1 cellular context compared by ENCODE assay signal in the genomic region with DNA sequence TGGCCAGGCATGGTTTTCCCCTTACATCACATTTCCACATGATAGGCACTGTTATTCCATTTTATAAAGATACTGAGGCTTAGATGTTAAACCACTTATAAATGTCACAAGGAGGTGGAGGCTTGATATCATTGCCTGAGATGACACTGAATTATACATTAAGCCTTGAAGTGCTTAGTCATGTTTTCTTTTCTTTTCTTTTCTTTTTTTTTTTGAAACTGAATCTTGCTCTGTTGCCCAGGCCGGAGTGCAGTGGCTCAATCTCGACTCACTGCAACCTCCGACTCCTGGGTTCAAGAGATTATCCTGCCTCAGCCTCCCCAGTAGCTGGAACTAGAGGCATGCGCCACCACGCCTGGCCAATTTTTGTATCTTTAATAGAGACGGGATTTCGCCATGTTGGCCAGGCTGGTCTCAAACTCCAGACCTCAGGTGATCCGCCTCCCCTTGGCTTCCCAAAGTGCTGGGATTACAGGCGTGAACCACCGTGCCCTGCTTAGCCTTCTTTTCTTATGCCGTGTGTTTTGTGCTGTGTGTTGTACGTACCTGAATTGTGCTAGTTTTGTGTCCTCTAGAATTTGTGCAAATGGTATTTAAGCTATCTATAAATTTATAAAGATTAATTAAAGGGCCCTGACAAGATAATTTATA.
TF ChIP-seq lines count a peak whose summit lies in the region.

No MANE protein-coding gene starts in this region.

TF ChIP-seq in GM23338, 12 proteins besides CTCF, POLR2A, EP300 and RAD21:
- TF ChIP-seq, protein P1, sequence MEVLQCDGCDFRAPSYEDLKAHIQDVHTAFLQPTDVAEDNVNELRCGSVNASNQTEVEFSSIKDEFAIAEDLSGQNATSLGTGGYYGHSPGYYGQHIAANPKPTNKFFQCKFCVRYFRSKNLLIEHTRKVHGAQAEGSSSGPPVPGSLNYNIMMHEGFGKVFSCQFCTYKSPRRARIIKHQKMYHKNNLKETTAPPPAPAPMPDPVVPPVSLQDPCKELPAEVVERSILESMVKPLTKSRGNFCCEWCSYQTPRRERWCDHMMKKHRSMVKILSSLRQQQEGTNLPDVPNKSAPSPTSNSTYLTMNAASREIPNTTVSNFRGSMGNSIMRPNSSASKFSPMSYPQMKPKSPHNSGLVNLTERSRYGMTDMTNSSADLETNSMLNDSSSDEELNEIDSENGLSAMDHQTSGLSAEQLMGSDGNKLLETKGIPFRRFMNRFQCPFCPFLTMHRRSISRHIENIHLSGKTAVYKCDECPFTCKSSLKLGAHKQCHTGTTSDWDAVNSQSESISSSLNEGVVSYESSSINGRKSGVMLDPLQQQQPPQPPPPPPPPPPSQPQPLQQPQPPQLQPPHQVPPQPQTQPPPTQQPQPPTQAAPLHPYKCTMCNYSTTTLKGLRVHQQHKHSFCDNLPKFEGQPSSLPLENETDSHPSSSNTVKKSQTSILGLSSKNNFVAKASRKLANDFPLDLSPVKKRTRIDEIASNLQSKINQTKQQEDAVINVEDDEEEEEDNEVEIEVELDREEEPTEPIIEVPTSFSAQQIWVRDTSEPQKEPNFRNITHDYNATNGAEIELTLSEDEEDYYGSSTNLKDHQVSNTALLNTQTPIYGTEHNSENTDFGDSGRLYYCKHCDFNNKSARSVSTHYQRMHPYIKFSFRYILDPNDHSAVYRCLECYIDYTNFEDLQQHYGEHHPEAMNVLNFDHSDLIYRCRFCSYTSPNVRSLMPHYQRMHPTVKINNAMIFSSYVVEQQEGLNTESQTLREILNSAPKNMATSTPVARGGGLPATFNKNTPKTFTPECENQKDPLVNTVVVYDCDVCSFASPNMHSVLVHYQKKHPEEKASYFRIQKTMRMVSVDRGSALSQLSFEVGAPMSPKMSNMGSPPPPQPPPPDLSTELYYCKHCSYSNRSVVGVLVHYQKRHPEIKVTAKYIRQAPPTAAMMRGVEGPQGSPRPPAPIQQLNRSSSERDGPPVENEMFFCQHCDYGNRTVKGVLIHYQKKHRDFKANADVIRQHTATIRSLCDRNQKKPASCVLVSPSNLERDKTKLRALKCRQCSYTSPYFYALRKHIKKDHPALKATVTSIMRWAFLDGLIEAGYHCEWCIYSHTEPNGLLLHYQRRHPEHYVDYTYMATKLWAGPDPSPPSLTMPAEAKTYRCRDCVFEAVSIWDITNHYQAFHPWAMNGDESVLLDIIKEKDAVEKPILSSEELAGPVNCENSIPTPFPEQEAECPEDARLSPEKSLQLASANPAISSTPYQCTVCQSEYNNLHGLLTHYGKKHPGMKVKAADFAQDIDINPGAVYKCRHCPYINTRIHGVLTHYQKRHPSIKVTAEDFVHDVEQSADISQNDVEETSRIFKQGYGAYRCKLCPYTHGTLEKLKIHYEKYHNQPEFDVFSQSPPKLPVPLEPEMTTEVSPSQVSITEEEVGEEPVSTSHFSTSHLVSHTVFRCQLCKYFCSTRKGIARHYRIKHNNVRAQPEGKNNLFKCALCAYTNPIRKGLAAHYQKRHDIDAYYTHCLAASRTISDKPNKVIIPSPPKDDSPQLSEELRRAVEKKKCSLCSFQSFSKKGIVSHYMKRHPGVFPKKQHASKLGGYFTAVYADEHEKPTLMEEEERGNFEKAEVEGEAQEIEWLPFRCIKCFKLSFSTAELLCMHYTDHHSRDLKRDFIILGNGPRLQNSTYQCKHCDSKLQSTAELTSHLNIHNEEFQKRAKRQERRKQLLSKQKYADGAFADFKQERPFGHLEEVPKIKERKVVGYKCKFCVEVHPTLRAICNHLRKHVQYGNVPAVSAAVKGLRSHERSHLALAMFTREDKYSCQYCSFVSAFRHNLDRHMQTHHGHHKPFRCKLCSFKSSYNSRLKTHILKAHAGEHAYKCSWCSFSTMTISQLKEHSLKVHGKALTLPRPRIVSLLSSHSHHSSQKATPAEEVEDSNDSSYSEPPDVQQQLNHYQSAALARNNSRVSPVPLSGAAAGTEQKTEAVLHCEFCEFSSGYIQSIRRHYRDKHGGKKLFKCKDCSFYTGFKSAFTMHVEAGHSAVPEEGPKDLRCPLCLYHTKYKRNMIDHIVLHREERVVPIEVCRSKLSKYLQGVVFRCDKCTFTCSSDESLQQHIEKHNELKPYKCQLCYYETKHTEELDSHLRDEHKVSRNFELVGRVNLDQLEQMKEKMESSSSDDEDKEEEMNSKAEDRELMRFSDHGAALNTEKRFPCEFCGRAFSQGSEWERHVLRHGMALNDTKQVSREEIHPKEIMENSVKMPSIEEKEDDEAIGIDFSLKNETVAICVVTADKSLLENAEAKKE (CRISPR knock-in tag; IDR thresholded peaks at IDR 0.05) = no peak
- TF ChIP-seq, protein P2, sequence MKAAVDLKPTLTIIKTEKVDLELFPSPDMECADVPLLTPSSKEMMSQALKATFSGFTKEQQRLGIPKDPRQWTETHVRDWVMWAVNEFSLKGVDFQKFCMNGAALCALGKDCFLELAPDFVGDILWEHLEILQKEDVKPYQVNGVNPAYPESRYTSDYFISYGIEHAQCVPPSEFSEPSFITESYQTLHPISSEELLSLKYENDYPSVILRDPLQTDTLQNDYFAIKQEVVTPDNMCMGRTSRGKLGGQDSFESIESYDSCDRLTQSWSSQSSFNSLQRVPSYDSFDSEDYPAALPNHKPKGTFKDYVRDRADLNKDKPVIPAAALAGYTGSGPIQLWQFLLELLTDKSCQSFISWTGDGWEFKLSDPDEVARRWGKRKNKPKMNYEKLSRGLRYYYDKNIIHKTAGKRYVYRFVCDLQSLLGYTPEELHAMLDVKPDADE (IDR thresholded peaks at IDR 0.05) = no peak
